ENCODE assay signal across 18 cellular contexts in the genomic region with DNA sequence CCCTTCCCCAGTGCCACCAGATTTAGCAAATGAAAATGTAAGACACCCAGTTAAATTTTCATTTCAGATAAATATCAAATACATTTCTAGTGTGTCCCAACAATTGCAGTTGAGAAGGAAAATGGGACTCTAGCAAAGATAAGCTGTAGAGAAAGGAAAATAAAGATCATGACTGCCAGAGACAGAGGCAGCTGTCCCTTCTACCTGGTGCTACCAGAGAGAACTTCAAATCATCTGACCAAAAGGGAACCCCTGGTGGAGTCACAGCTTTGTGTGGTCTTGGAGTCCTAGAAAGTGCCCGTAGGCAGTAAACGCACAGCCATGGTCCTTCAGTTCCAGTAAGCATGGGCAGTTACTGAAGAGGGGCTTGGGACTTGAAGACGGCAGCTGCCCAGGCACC. TPM values are rescaled to one million over a fixed set of nuclear protein-coding genes. Genes with fewer than 3 reads are reported as not detected.
DNase-seq lines count a peak whose midpoint lies in the region; ATAC-seq, FAIRE-seq and TF ChIP-seq lines count a peak whose summit lies in the region.
"Had no signal": no experiment of that assay in that cellular context is flagged by ENCODE, and none has a peak within 500 bp of the region (broad histone marks: within the 10 kb centered on the region; RNA-seq: fewer than 3 reads in every experiment).

No MANE protein-coding gene starts in this region.

- no peaks in the 10 kb centered on the region for H4K20me1 ChIP-seq in GM23248 (ENCODE audit: insufficient read depth)
- H4K20me1 ChIP-seq in astrocyte (ENCODE audit: insufficient read depth, low read length), result no peaks in the 10 kb centered on the region
- H4K20me1 ChIP-seq: BLaER1 had no signal

- peaks cover 32% of the 10 kb centered on the region for H3K36me3 Mint-ChIP-seq in astrocyte (ENCODE audit: low read depth, unreplicated experiment)
- no peaks in the 10 kb centered on the region for H3K36me3 Mint-ChIP-seq in glutamatergic neuron (ENCODE audit: unreplicated experiment)

- FAIRE-seq in astrocyte (lab: Jason Lieb, UNC), result no peak
- no peak for FAIRE-seq in GM12892 (lab: Jason Lieb, UNC)
- no peak for FAIRE-seq in kidney (lab: Jason Lieb, UNC)
- FAIRE-seq: HTR-8/SVneo had no signal

- H3K36me3 ChIP-seq in GM23248 (ENCODE audit: low read depth) (peaks cover 8% of the 10 kb centered on the region; the same call in 1 of the 2 replicates), astrocyte (ENCODE audit: insufficient read depth, low read length) (no peaks in the 10 kb centered on the region), mesenchymal stem cell (ENCODE audit: control insufficient read depth in 1 of 2, insufficient read depth in 2 of 2, low read depth in 1 of 2, low read length in 2 of 2) (peaks cover 17 to 35% of the 10 kb centered on the region in 2 experiments), skeletal muscle tissue (ENCODE audit: control insufficient read depth in 3 of 3, insufficient read depth in 3 of 3, low read length in 3 of 3) (no peaks in the 10 kb centered on the region), kidney (ENCODE audit: control insufficient read depth in 1 of 2, insufficient read depth in 2 of 2, low read length in 2 of 2) (peaks cover 0 to 6% of the 10 kb centered on the region in 2 donors)
- H3K36me3 ChIP-seq: BLaER1 had no signal

- H3K79me1 ChIP-seq in mesenchymal stem cell (replicated peaks; ENCODE audit: low read length, poor library complexity, severe bottlenecking), result peaks cover 22% of the 10 kb centered on the region

- H3K27me3 Mint-ChIP-seq in astrocyte (ENCODE audit: low read depth, unreplicated experiment) (no peaks in the 10 kb centered on the region), glutamatergic neuron (ENCODE audit: unreplicated experiment) (no peaks in the 10 kb centered on the region)

- peaks cover 7% of the 10 kb centered on the region for H3K9me3 Mint-ChIP-seq in astrocyte (ENCODE audit: unreplicated experiment)
- H3K9me3 Mint-ChIP-seq in glutamatergic neuron (ENCODE audit: unreplicated experiment), result no peaks in the 10 kb centered on the region

- H2AFZ ChIP-seq in GM23248 (peak overlapping the region; percentile 59; the same call in 1 of the 2 replicates), astrocyte (ENCODE audit: low read depth, low read length) (no peak overlapping the region), mesenchymal stem cell (ENCODE audit: low read depth, low read length) (no peak overlapping the region)

- DNase-seq in GM23248 (no peak), astrocyte (ENCODE audit: low read depth) (no peak), mesenchymal stem cell (no peak), GM12892 (ENCODE audit: insufficient read length) (no peak), glutamatergic neuron (no peak), kidney (no peak)
- DNase-seq: DMS153, EL, H9, NCI-H1694, NCI-H2107, NCI-H345, NCI-H526 treated with DMSO at 0.1 percent for 48 hours, OCI-M1 had no signal

- H3K27ac ChIP-seq in GM23248 (peak overlapping the region; percentile 85), astrocyte (ENCODE audit: low read depth, low read length) (peak overlapping the region; percentile 78), mesenchymal stem cell (ENCODE audit: low read length, poor library complexity, severe bottlenecking) (peak overlapping the region; percentile 91), skeletal muscle tissue (ENCODE audit: low read depth, low read length) (peak overlapping the region; percentile 63), kidney (ENCODE audit: low read depth in 2 of 2, low read length in 2 of 2) (no peak overlapping the region)
- H3K27ac ChIP-seq: BLaER1 had no signal

- no peak overlapping the region for H2BK120ac ChIP-seq in mesenchymal stem cell (ENCODE audit: low read depth, low read length)

- H3K79me2 ChIP-seq in GM23248 (ENCODE audit: insufficient read depth) (peaks cover 8% of the 10 kb centered on the region), astrocyte (ENCODE audit: insufficient read depth, low read length) (no peaks in the 10 kb centered on the region)

- H2BK5ac ChIP-seq in mesenchymal stem cell (ENCODE audit: low read depth, low read length, poor library complexity, severe bottlenecking), result no peak overlapping the region

- H4K8ac ChIP-seq in mesenchymal stem cell (ENCODE audit: low read length), result no peak overlapping the region

- ATAC-seq in HG02588 (IDR thresholded peaks at IDR 0.05; ENCODE audit: unreplicated experiment), result no peak

- H3K4me2 ChIP-seq in GM23248 (ENCODE audit: unreplicated experiment) (peak overlapping the region; percentile 46), astrocyte (ENCODE audit: low read length) (no peak overlapping the region), mesenchymal stem cell (ENCODE audit: low read length, poor library complexity, severe bottlenecking) (no peak overlapping the region)
- H3K4me2 ChIP-seq: BLaER1 had no signal

- H2BK12ac ChIP-seq in mesenchymal stem cell (ENCODE audit: low read length in 2 of 2), result no peak overlapping the region

- no peak overlapping the region for H3K4ac ChIP-seq in mesenchymal stem cell (ENCODE audit: low read depth in 1 of 2, low read length in 2 of 2)

- no peak overlapping the region for H4K91ac ChIP-seq in mesenchymal stem cell (ENCODE audit: low read length)

- intact Hi-C loops in kidney (cut with DNase I), result no loop called here

- H3K9me2 ChIP-seq in GM23248 (ENCODE audit: insufficient read depth), result no peaks in the 10 kb centered on the region

- TF ChIP-seq CTCF in astrocyte (IDR thresholded peaks at IDR 0.05; ENCODE audit: insufficient read depth, low read depth, low read length) (no peak), glutamatergic neuron (IDR thresholded peaks at IDR 0.05; ENCODE audit: partially characterized antibody, unreplicated experiment) (no peak), kidney (IDR thresholded peaks at IDR 0.05; ENCODE audit: borderline replicate concordance, extremely low read depth, insufficient read depth) (no peak)

- H3K23ac ChIP-seq in mesenchymal stem cell (ENCODE audit: low read length in 2 of 2), result no peak overlapping the region

- in situ Hi-C loops in GM23248 (cut with MboI), result no loop called here

- no peak overlapping the region for H2BK15ac ChIP-seq in mesenchymal stem cell (ENCODE audit: low read depth, poor library complexity, severe bottlenecking)

- H3K27ac Mint-ChIP-seq in astrocyte (ENCODE audit: unreplicated experiment) (peak overlapping the region; percentile 97), glutamatergic neuron (ENCODE audit: unreplicated experiment) (no peak overlapping the region)
- H3K27ac Mint-ChIP-seq: H9 had no signal

- H3K14ac ChIP-seq in mesenchymal stem cell (ENCODE audit: low read length in 2 of 2), result no peak overlapping the region

- peak overlapping the region in 1 of 2 experiments; percentile 4 for H3K18ac ChIP-seq in mesenchymal stem cell (ENCODE audit: low read depth in 1 of 2, low read length in 2 of 2)

- no peak for TF ChIP-seq POLR2A in GM12892 (IDR thresholded peaks at IDR 0.05; ENCODE audit: low read depth, low read length)

- H3K27me3 ChIP-seq in GM23248 (replicated peaks; ENCODE audit: insufficient read depth) (no peaks in the 10 kb centered on the region), astrocyte (ENCODE audit: insufficient read depth, low read length) (no peaks in the 10 kb centered on the region), mesenchymal stem cell (ENCODE audit: control insufficient read depth in 1 of 2, insufficient read depth in 1 of 2, low read length in 2 of 2) (no peaks in the 10 kb centered on the region), skeletal muscle tissue (ENCODE audit: control insufficient read depth in 3 of 3, insufficient read depth in 3 of 3, low read length in 3 of 3) (no peaks in the 10 kb centered on the region)
- H3K27me3 ChIP-seq: BLaER1 had no signal

- no peak overlapping the region for H2AK5ac ChIP-seq in mesenchymal stem cell (ENCODE audit: low read length, severe bottlenecking)

- H3K4me3 ChIP-seq in GM23248 (no peak overlapping the region), astrocyte (ENCODE audit: insufficient read depth, low read depth, low read length) (no peak overlapping the region), mesenchymal stem cell (ENCODE audit: insufficient read depth in 1 of 2, low read depth in 1 of 2, low read length in 2 of 2) (no peak overlapping the region), skeletal muscle tissue (ENCODE audit: low read length in 3 of 3) (no peak overlapping the region), kidney (ENCODE audit: low read length in 2 of 2) (no peak overlapping the region)
- H3K4me3 ChIP-seq: BLaER1 had no signal

- H3K9me3 ChIP-seq in GM23248 (ENCODE audit: low read depth), result no peaks in the 10 kb centered on the region
- H3K9me3 ChIP-seq in astrocyte (ENCODE audit: insufficient read depth, low read depth, low read length), result no peaks in the 10 kb centered on the region
- peaks cover 13% of the 10 kb centered on the region for H3K9me3 ChIP-seq in mesenchymal stem cell (ENCODE audit: control insufficient read depth, low read length)
- peaks cover 0 to 4% (median 0%) of the 10 kb centered on the region in 3 donors for H3K9me3 ChIP-seq in skeletal muscle tissue (ENCODE audit: control insufficient read depth in 3 of 3, low read length in 3 of 3)
- peaks cover 0 to 6% of the 10 kb centered on the region in 2 donors for H3K9me3 ChIP-seq in kidney (ENCODE audit: control insufficient read depth in 1 of 2, low read length in 2 of 2)

- H3K4me3 Mint-ChIP-seq in astrocyte (ENCODE audit: unreplicated experiment), result no peak overlapping the region
- H3K4me3 Mint-ChIP-seq in glutamatergic neuron (ENCODE audit: unreplicated experiment), result no peak overlapping the region
- H3K4me3 Mint-ChIP-seq: H9 had no signal

- H3K9ac ChIP-seq in GM23248 (peak overlapping the region; percentile 43; the same call in 1 of the 2 replicates), astrocyte (ENCODE audit: low read length) (peak overlapping the region; percentile 60), mesenchymal stem cell (ENCODE audit: low read length) (peak overlapping the region; percentile 75), skeletal muscle tissue (ENCODE audit: low read depth in 1 of 3, low read length in 3 of 3) (no peak overlapping the region), kidney (ENCODE audit: low read length in 2 of 2) (no peak overlapping the region)
- H3K9ac ChIP-seq: BLaER1 had no signal

- 95 to 100% methylated on average over 3 of the region's 3 CpGs for WGBS in GM23248 (ENCODE audit: low coverage in 1 of 2, low lambda C conversion rate in 2 of 2, missing lambda C conversion rate in 2 of 2), 2 experiments
- 94% methylated on average over 2 of the region's 3 CpGs for WGBS in mesenchymal stem cell

- H3F3A ChIP-seq in GM23248 (ENCODE audit: insufficient read depth), result peaks cover 26% of the 10 kb centered on the region

- H3K4me1 Mint-ChIP-seq in astrocyte (ENCODE audit: low read depth, unreplicated experiment) (peaks cover 16% of the 10 kb centered on the region), glutamatergic neuron (ENCODE audit: low read depth, unreplicated experiment) (no peaks in the 10 kb centered on the region)

- H3K4me1 ChIP-seq in GM23248 (ENCODE audit: insufficient read depth) (peaks cover 20% of the 10 kb centered on the region), astrocyte (ENCODE audit: insufficient read depth, low read length) (peaks cover 15% of the 10 kb centered on the region), mesenchymal stem cell (ENCODE audit: control insufficient read depth, insufficient read depth, low read depth, low read length) (peaks cover 14% of the 10 kb centered on the region), skeletal muscle tissue (ENCODE audit: control insufficient read depth in 3 of 3, insufficient read depth in 3 of 3, low read length in 3 of 3) (peaks cover 13 to 20% (median 14%) of the 10 kb centered on the region in 3 donors), kidney (ENCODE audit: control insufficient read depth in 1 of 2, insufficient read depth in 1 of 2, low read depth in 1 of 2, low read length in 2 of 2) (no peaks in the 10 kb centered on the region)
- H3K4me1 ChIP-seq: BLaER1 had no signal

RNA-seq across cellular contexts. Expression of gene GSDME, which starts 14.5 kb away (rescaled TPM):
- 39.4 and 63.6 TPM in 2 replicates for total RNA-seq in GM23248 (2014; rRNA removed; shearing (Covaris generic))
- polyA plus RNA-seq in GM23248 (2016; fragmentation: Nextera tagmentation; extraction: Ambion mirVana) (49.4 and 51.1 TPM in 2 replicates), kidney (ENCODE audit: insufficient read depth, low read depth, low replicate concordance) (16.8 TPM)
- total RNA-seq in astrocyte (25.0 and 27.7 TPM in 2 replicates), skeletal muscle tissue (11.0 TPM), glutamatergic neuron (ENCODE audit: unreplicated experiment) (12.7 TPM), kidney (11.7 TPM)
- 21.3 TPM for polyA plus RNA-seq in mesenchymal stem cell (2013, experiment 1 of 2)
- polyA plus RNA-seq in mesenchymal stem cell (2013, experiment 2 of 2), result 21.1 TPM
- polyA plus RNA-seq in GM12892 (2012; ENCODE audit: missing spikeins), result 190 TPM

Comparison
In these comparisons a context has a peak if more than half of its experiments do, and no peak if none do; other contexts are left out.
1. H3K27ac ChIP-seq: peak in GM23248 (single experiment), astrocyte (single experiment), mesenchymal stem cell (single experiment) and skeletal muscle tissue (single experiment); none in kidney (0 of 2).
2. H3K9ac ChIP-seq: peak in GM23248 (single experiment), astrocyte (single experiment) and mesenchymal stem cell (single experiment); none in skeletal muscle tissue (0 of 3) and kidney (0 of 2).